Comparison of ENCODE assay signal across 23 cellular contexts in genomic region chr7:100684534-100685042, GRCh38. TPM values are rescaled to one million over a fixed set of nuclear protein-coding genes. Genes with fewer than 3 reads are reported as not detected.
"Had no signal": no experiment of that assay in that cellular context is flagged by ENCODE, and none has a peak within 500 bp of the region (broad histone marks: within the 10 kb centered on the region; RNA-seq: fewer than 3 reads in every experiment).

No MANE protein-coding gene starts in this region.

- DNase-seq: activated CD4-positive, alpha-beta T cell treated with anti-CD3 and anti-CD28 coated beads, Interleukin-2, amount 10 ng/mL, durations not matched to agents 7 days and 5 days; activated naive CD4-positive, alpha-beta T cell treated with anti-CD3 and anti-CD28 coated beads for 36 hours; activated naive CD8-positive, alpha-beta T cell treated with anti-CD3 and anti-CD28 coated beads, Interleukin-2, amount 50 U/mL, for 24 hours; activated T-cell treated with anti-CD3 and anti-CD28 coated beads for 4 hours; dermis blood vessel endothelial cell; effector memory CD8-positive, alpha-beta T cell; foreskin keratinocyte; glutamatergic neuron; immature natural killer cell; nephron progenitor cell; psoas muscle; stimulated activated naive CD8-positive, alpha-beta T cell treated with anti-CD3 and anti-CD28 coated beads, Interleukin-15, Interleukin-2, amounts not matched to agents 100 U/mL and 50 U/mL, for 24 hours; T-helper 9 cell; trophoblast cell had no signal

- H3K4me3 Mint-ChIP-seq: activated CD4-positive, alpha-beta T cell treated with anti-CD3 and anti-CD28 coated beads, Interleukin-2, amount 10 ng/mL, durations not matched to agents 7 days and 5 days; activated naive CD4-positive, alpha-beta T cell treated with anti-CD3 and anti-CD28 coated beads for 36 hours; activated naive CD8-positive, alpha-beta T cell treated with anti-CD3 and anti-CD28 coated beads, Interleukin-2, amount 50 U/mL, for 24 hours; activated T-helper 17 cell treated with anti-CD3 and anti-CD28 coated beads, Interleukin-2, amount 50 U/mL, for 72 hours; effector memory CD8-positive, alpha-beta T cell; immature natural killer cell; mesothelial cell of epicardium; nephron progenitor cell had no signal

- H3K27ac ChIP-seq: foreskin keratinocyte, psoas muscle had no signal

- H3K27me3 Mint-ChIP-seq: activated CD4-positive, alpha-beta T cell treated with anti-CD3 and anti-CD28 coated beads, Interleukin-2, amount 10 ng/mL, durations not matched to agents 7 days and 5 days; activated naive CD8-positive, alpha-beta T cell treated with anti-CD3 and anti-CD28 coated beads, Interleukin-2, amount 50 U/mL, for 24 hours; activated T-helper 17 cell treated with anti-CD3 and anti-CD28 coated beads, Interleukin-2, amount 50 U/mL, for 72 hours; effector memory CD8-positive, alpha-beta T cell had no signal

- H3K9me3 Mint-ChIP-seq: activated CD4-positive, alpha-beta T cell treated with anti-CD3 and anti-CD28 coated beads, Interleukin-2, amount 10 ng/mL, durations not matched to agents 7 days and 5 days; activated naive CD4-positive, alpha-beta T cell treated with anti-CD3 and anti-CD28 coated beads for 36 hours; activated naive CD8-positive, alpha-beta T cell treated with anti-CD3 and anti-CD28 coated beads, Interleukin-2, amount 50 U/mL, for 24 hours; activated T-helper 17 cell treated with anti-CD3 and anti-CD28 coated beads, Interleukin-2, amount 50 U/mL, for 72 hours; effector memory CD8-positive, alpha-beta T cell; immature natural killer cell; mesothelial cell of epicardium; nephron progenitor cell had no signal

- H3K27ac Mint-ChIP-seq: activated CD4-positive, alpha-beta T cell treated with anti-CD3 and anti-CD28 coated beads, Interleukin-2, amount 10 ng/mL, durations not matched to agents 7 days and 5 days; activated naive CD4-positive, alpha-beta T cell treated with anti-CD3 and anti-CD28 coated beads for 36 hours; activated naive CD8-positive, alpha-beta T cell treated with anti-CD3 and anti-CD28 coated beads, Interleukin-2, amount 50 U/mL, for 24 hours; activated T-helper 17 cell treated with anti-CD3 and anti-CD28 coated beads, Interleukin-2, amount 50 U/mL, for 72 hours; effector memory CD8-positive, alpha-beta T cell; mesothelial cell of epicardium; nephron progenitor cell had no signal

RNA-seq across cellular contexts. Expression of gene ACTL6B, which starts 28.3 kb away (rescaled TPM):
- total RNA-seq: activated CD4-positive, alpha-beta T cell treated with anti-CD3 and anti-CD28 coated beads, Interleukin-2, amount 10 ng/mL, durations not matched to agents 7 days and 5 days; activated CD8-positive, alpha-beta memory T cell treated with anti-CD3 and anti-CD28 coated beads for 36 hours; activated naive CD4-positive, alpha-beta T cell treated with anti-CD3 and anti-CD28 coated beads for 36 hours; activated T-helper 17 cell treated with anti-CD3 and anti-CD28 coated beads, Interleukin-2, amount 50 U/mL, for 72 hours; astrocyte; bronchial epithelial cell; chondrocyte; dermis blood vessel endothelial cell; foreskin keratinocyte; lung; mesothelial cell of epicardium; osteocyte; psoas muscle; sciatic nerve had no signal

RNA-seq across cellular contexts. Expression of gene EPO, which starts 35.7 kb away (rescaled TPM):
- total RNA-seq: activated CD4-positive, alpha-beta T cell treated with anti-CD3 and anti-CD28 coated beads, Interleukin-2, amount 10 ng/mL, durations not matched to agents 7 days and 5 days; activated naive CD4-positive, alpha-beta T cell treated with anti-CD3 and anti-CD28 coated beads for 36 hours; activated T-helper 17 cell treated with anti-CD3 and anti-CD28 coated beads, Interleukin-2, amount 50 U/mL, for 72 hours; astrocyte; bronchial epithelial cell; chondrocyte; dermis blood vessel endothelial cell; lung; osteocyte; psoas muscle; sciatic nerve had no signal
